21 cellular contexts compared by ENCODE assay signal in the genomic region with DNA sequence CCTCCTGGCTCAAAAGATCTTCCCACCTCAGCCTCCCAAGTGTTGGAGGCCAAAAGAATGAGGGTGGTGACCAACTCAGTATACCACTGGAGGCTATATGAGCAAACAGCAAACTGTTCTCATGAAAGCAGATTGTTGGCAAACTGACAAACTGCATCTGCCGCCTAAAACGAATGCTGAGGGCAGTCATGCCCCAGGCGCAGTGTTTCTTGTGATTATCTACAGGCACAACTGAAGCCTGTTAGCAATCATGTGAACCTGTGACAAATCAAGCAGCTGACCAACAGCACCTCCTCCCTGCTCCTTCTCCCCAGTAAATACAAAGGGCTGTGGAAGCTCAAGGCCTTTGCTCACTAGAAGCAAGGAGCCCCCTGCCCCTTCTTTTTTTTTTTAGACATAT.
"Had no signal": no experiment of that assay in that cellular context is flagged by ENCODE, and none has a peak within 500 bp of the region (broad histone marks: within the 10 kb centered on the region; RNA-seq: fewer than 3 reads in every experiment).

No MANE protein-coding gene starts in this region.

- H2AFZ ChIP-seq: hepatocyte had no signal

- H3K4me2 ChIP-seq: hepatocyte, smooth muscle cell had no signal

- H3K79me2 ChIP-seq: hepatocyte had no signal

- H3K9me3 ChIP-seq: body of pancreas, esophagus muscularis mucosa, left ventricle myocardium inferior, sigmoid colon, thyroid gland had no signal

- H3K4me1 ChIP-seq: body of pancreas, esophagus muscularis mucosa, left ventricle myocardium inferior, sigmoid colon, thyroid gland had no signal

- H3K4me3 ChIP-seq: body of pancreas, esophagus muscularis mucosa, hepatocyte, left ventricle myocardium inferior, sigmoid colon, smooth muscle cell, thyroid gland had no signal

- H3K27ac ChIP-seq: body of pancreas, esophagus muscularis mucosa, hepatocyte, left ventricle myocardium inferior, sigmoid colon, thyroid gland had no signal

- DNase-seq: activated CD4-positive, alpha-beta memory T cell treated with anti-CD3 and anti-CD28 coated beads, Interleukin-2, amount 10 ng/mL, durations not matched to agents 7 days and 5 days; activated CD4-positive, alpha-beta T cell treated with anti-CD3 and anti-CD28 coated beads for 48 hours; activated effector memory CD4-positive, alpha-beta T cell treated with Interleukin-2 at 50 U/mL for 16 hours; activated naive CD4-positive, alpha-beta T cell treated with anti-CD3 and anti-CD28 coated beads, Interleukin-2, amount 50 U/mL, for 16 hours; activated T-cell treated with anti-CD3 and anti-CD28 coated beads, Interleukin-2, amount 50 U/mL, for 72 hours; anterior cingulate cortex; body of pancreas; central memory CD4-positive, alpha-beta T cell; effector memory CD4-positive, alpha-beta T cell; left ventricle myocardium inferior; naive thymus-derived CD8-positive, alpha-beta T cell; retina; sigmoid colon; stimulated activated CD4-positive, alpha-beta T cell treated with anti-CD3 and anti-CD28 coated beads, Interleukin-2, amount 100 ng/mL, for 48 hours; stimulated activated naive CD8-positive, alpha-beta T cell treated with anti-CD3 and anti-CD28 coated beads, Interleukin-15, Interleukin-2, amounts not matched to agents 100 U/mL and 50 U/mL, for 24 hours; SW 1271; T-helper 17 cell; thyroid gland had no signal

- H3K27me3 ChIP-seq: body of pancreas, esophagus muscularis mucosa, hepatocyte, sigmoid colon, thyroid gland had no signal

- ATAC-seq: activated T-cell treated with anti-CD3 and anti-CD28 coated beads, Interleukin-2, amount 50 U/mL, for 72 hours; body of pancreas; naive thymus-derived CD8-positive, alpha-beta T cell; stimulated activated naive CD8-positive, alpha-beta T cell treated with anti-CD3 and anti-CD28 coated beads, Interleukin-15, Interleukin-2, amounts not matched to agents 100 U/mL and 50 U/mL, for 24 hours; T-helper 17 cell had no signal
